ENCODE assay signal across 1 cellular context in genomic region chr1:38651669-38652068, GRCh38.
TF ChIP-seq lines count a peak whose summit lies in the region.

No MANE protein-coding gene starts in this region.

TF ChIP-seq in HepG2, 621 proteins besides CTCF, POLR2A, EP300 and RAD21 (continued from another document):
- peak; percentile 78 for TF ChIP-seq MNT (IDR thresholded peaks at IDR 0.05)
- TF ChIP-seq ZNF3 (CRISPR knock-in tag; IDR thresholded peaks at IDR 0.05): no peak
- TF ChIP-seq AGO2 (optimal IDR thresholded peaks at IDR 0.05; ENCODE audit: low read depth, low read length): no peak
- no peak for TF ChIP-seq FOXP4 (CRISPR knock-in tag; IDR thresholded peaks at IDR 0.05)
- no peak for TF ChIP-seq ZBTB3 (CRISPR knock-in tag; IDR thresholded peaks at IDR 0.05; ENCODE audit: borderline replicate concordance, low read depth)
- peak; percentile 12; the same call in 1 of the 2 replicates for TF ChIP-seq FOSL2 (CRISPR knock-in tag; IDR thresholded peaks at IDR 0.05)
TF ChIP-seq in HepG2: peak in this region for 2.
